ENCODE assay signal across 8 cellular contexts in genomic region chr22:46774456-46775363, GRCh38. TPM values are rescaled to one million over a fixed set of nuclear protein-coding genes. Genes with fewer than 3 reads are reported as not detected.
DNase-seq lines count a peak whose midpoint lies in the region; ATAC-seq and TF ChIP-seq lines count a peak whose summit lies in the region.

No MANE protein-coding gene starts in this region.

- H3K23ac ChIP-seq in neuronal stem cell (ENCODE audit: low read depth, low read length, poor library complexity) = no peak overlapping the region

- H2BK12ac ChIP-seq in neuronal stem cell (ENCODE audit: low read length) = no peak overlapping the region

- no peak for TF ChIP-seq CTCF in brain (conservative IDR thresholded peaks at IDR 0.05)

- no peaks in the 10 kb centered on the region for H3K36me3 Mint-ChIP-seq in brain

- H3K27ac ChIP-seq in neuronal stem cell (replicated peaks; ENCODE audit: low read length) = no peak overlapping the region

- H2AK5ac ChIP-seq in neuronal stem cell (ENCODE audit: low read depth, low read length) = no peak overlapping the region

- no peak overlapping the region for H4K91ac ChIP-seq in neuronal stem cell (ENCODE audit: low read depth, low read length, poor library complexity)

- H3K4me1 Mint-ChIP-seq in brain = peaks cover 51% of the 10 kb centered on the region

- DNase-seq in stimulated activated CD4-positive, alpha-beta T cell treated with anti-CD3 and anti-CD28 coated beads, Interleukin-15, amount 100 ng/mL, for 24 hours = peak; percentile 55
- no peak for DNase-seq in stimulated activated CD4-positive, alpha-beta T cell treated with anti-CD3 and anti-CD28 coated beads, Interleukin-4, amount 100 ng/mL, for 4 hours
- no peak for DNase-seq in neuronal stem cell (ENCODE audit: low spot score)
- no peak for DNase-seq in SK-N-DZ (ENCODE audit: low spot score)
- no peak for DNase-seq in medulla oblongata (ENCODE audit: extremely low spot score)

- no peak overlapping the region for H2BK5ac ChIP-seq in neuronal stem cell (ENCODE audit: low read length)

- no peaks in the 10 kb centered on the region for H3K9me3 Mint-ChIP-seq in brain

- H3K9me3 ChIP-seq in neuronal stem cell (replicated peaks in 1 of 2; ENCODE audit: control insufficient read depth in 2 of 2, insufficient read depth in 1 of 2, low read depth in 1 of 2, low read length in 2 of 2) = no peaks in the 10 kb centered on the region

- ATAC-seq in HG03460 (IDR thresholded peaks at IDR 0.05; ENCODE audit: unreplicated experiment) (peak; percentile 28), HG02623 (IDR thresholded peaks at IDR 0.05; ENCODE audit: unreplicated experiment) (no peak)

- H3K27ac Mint-ChIP-seq in brain = peak overlapping the region in 4 of 5 experiments; percentile 19 to 75 (median 44)

- no peak overlapping the region for H3K4me3 ChIP-seq in neuronal stem cell (ENCODE audit: low read length in 2 of 2)

- no peak overlapping the region for H4K8ac ChIP-seq in neuronal stem cell (ENCODE audit: low read depth, low read length)

- no peak overlapping the region for H2BK120ac ChIP-seq in neuronal stem cell (ENCODE audit: low read depth, low read length)

- no peak overlapping the region for H3K4ac ChIP-seq in neuronal stem cell (ENCODE audit: low read length)

- peak overlapping the region; percentile 25 for H3K18ac ChIP-seq in neuronal stem cell (ENCODE audit: low read length)

- no peaks in the 10 kb centered on the region for H3K27me3 Mint-ChIP-seq in brain

- no peak overlapping the region for H3K4me2 ChIP-seq in neuronal stem cell (ENCODE audit: insufficient read depth, low read length, poor library complexity, severe bottlenecking)

- H3K27me3 ChIP-seq in neuronal stem cell (ENCODE audit: control insufficient read depth in 3 of 3, insufficient read depth in 3 of 3, low read depth in 1 of 3, low read length in 3 of 3) = no peaks in the 10 kb centered on the region

- peak overlapping the region; percentile 17 for H3K14ac ChIP-seq in neuronal stem cell (ENCODE audit: low read length)

- H3K9ac ChIP-seq in neuronal stem cell (ENCODE audit: low read depth, low read length, poor library complexity) = no peak overlapping the region

- H2AFZ ChIP-seq in neuronal stem cell (ENCODE audit: low read length) = no peak overlapping the region

- peaks cover 26% of the 10 kb centered on the region for H3K79me1 ChIP-seq in neuronal stem cell (ENCODE audit: low read depth, low read length)

- peaks cover 0 to 7% of the 10 kb centered on the region in 2 donors for H3K4me1 ChIP-seq in neuronal stem cell (ENCODE audit: control insufficient read depth in 2 of 2, insufficient read depth in 1 of 2, low read depth in 1 of 2, low read length in 2 of 2)

- no peak overlapping the region for H2BK15ac ChIP-seq in neuronal stem cell (ENCODE audit: low read length)

- WGBS in neuronal stem cell (ENCODE audit: extremely low coverage in 2 of 2, insufficient read length in 2 of 2, insufficient replicate concordance in 1 of 2), 2 donors = no CpG with 5 or more reads among the region's 35 CpGs

- no peak overlapping the region for H3K4me3 Mint-ChIP-seq in brain

- H3K36me3 ChIP-seq in neuronal stem cell (replicated peaks in 1 of 2; ENCODE audit: control insufficient read depth in 2 of 2, insufficient read depth in 2 of 2, low read length in 2 of 2) = peaks cover 2% of the 10 kb centered on the region in 2 donors

RNA-seq across cellular contexts. Expression of gene TBC1D22A, which starts 12.3 kb away (rescaled TPM):
- polyA plus RNA-seq in brain (ENCODE audit: insufficient read depth, low read depth, low replicate concordance) = 20.6 TPM
- polyA plus RNA-seq in neuronal stem cell (2013, experiment 1 of 2) = 10.2 TPM
- 10.6 TPM for polyA plus RNA-seq in neuronal stem cell (2013, experiment 2 of 2)
- polyA plus RNA-seq in SK-N-DZ (2014; cell fraction: cytosol; rRNA removed) = 6.1 and 11.8 TPM in 2 replicates
- polyA plus RNA-seq in SK-N-DZ (2014; cell fraction: nucleus; rRNA removed) = 5.7 and 8.3 TPM in 2 replicates

RNA-seq across cellular contexts. Expression of gene CERK, which starts 36.7 kb away (rescaled TPM):
- polyA plus RNA-seq in brain (ENCODE audit: insufficient read depth, low read depth, low replicate concordance) = 78.9 TPM
- polyA plus RNA-seq in neuronal stem cell (2013, experiment 1 of 2) = 50.9 TPM
- 51.4 TPM for polyA plus RNA-seq in neuronal stem cell (2013, experiment 2 of 2)
- polyA plus RNA-seq in SK-N-DZ (2014; cell fraction: cytosol; rRNA removed) = 75.2 and 81.1 TPM in 2 replicates
- 34.0 and 34.4 TPM in 2 replicates for polyA plus RNA-seq in SK-N-DZ (2014; cell fraction: nucleus; rRNA removed)
